1 cellular context compared by ENCODE assay signal in the genomic region with DNA sequence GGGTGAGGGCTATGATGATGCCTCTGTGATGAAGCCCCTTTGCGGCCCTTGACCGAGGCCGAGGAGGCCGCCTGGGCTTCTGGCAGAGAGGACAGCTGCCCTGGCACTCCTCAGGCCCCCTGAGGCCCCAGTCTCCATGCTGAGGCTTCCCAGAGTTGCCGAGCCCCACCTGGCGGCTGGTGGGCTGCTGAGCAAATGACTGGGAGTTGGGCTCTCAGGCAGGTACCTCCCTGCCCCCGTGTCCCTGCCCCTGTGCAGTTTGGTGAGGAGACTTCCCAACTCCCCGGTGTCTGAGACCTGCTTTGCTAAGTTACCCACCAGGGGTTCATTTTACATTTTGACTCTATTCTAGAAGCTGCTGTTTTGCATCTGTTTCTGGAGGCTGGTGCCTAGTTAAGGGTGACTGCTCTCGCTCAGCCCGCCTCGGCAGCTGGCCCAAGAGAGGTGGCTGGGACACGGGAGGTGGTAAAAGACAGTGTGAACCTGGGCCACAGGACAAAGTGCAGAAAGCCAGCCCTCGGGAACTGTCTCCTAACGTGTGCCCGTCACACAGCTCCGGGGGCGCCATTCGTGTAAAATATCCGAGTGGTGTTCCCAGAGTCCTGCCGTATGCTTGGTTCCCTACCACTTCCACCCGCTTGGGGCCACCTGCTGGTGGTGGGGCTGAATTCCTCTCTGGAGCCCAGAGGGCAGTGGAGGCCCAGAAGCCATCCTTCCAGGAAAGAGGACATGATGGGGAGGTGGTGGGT.
TF ChIP-seq lines count a peak whose summit lies in the region.

No MANE protein-coding gene starts in this region.

TF ChIP-seq in IMR-90, 13 proteins besides CTCF, POLR2A, EP300 and RAD21:
- TF ChIP-seq BHLHE40 (IDR thresholded peaks at IDR 0.05; ENCODE audit: low read depth, low read length) (no peak), MXI1 (IDR thresholded peaks at IDR 0.05; ENCODE audit: borderline replicate concordance, low read depth, low read length) (no peak), CHD1 (IDR thresholded peaks at IDR 0.05; ENCODE audit: low read depth, low read length) (no peak), SMC3 (IDR thresholded peaks at IDR 0.05; ENCODE audit: low read depth, low read length) (peak; percentile 19; the same call in 1 of the 2 replicates)
